ENCODE assay signal across 7 cellular contexts in genomic region chr9:36258989-36259315, GRCh38. TPM values are rescaled to one million over a fixed set of nuclear protein-coding genes. Genes with fewer than 3 reads are reported as not detected.
DNase-seq lines count a peak whose midpoint lies in the region; ATAC-seq and TF ChIP-seq lines count a peak whose summit lies in the region.

No MANE protein-coding gene starts in this region.

- no peaks in the 10 kb centered on the region for H3K79me2 ChIP-seq in HCT116 (ENCODE audit: insufficient read depth, low read length)

- RAD21 ChIA-PET in HCT116 (lab: Charles Lee; ENCODE audit: low non-redundant PET in 1 of 2, low total read pairs in 2 of 2, uncharacterized antibody in 2 of 2, unreplicated experiment in 2 of 2) = interaction anchor here in 1 of 2 experiments (0.7 kb wide), 1 partner anchor 724 kb away, joined by 4 read pairs; no protein-coding TSS in a partner anchor

- H3K9me3 Mint-ChIP-seq in activated CD4-positive, alpha-beta memory T cell treated with anti-CD3 and anti-CD28 coated beads for 36 hours = no peaks in the 10 kb centered on the region
- no peaks in the 10 kb centered on the region for H3K9me3 Mint-ChIP-seq in stimulated activated effector memory CD8-positive, alpha-beta T cell treated with anti-CD3 and anti-CD28 coated beads, Interleukin-12 subunit alpha, Interleukin-12 subunit beta, amount 100 ng/mL, for 72 hours

- POLR2A ChIA-PET in HCT116 (lab: Charles Lee) = interaction anchor here (0.8 to 1.2 kb wide), 2 partner anchors 10 to 29 kb away, joined by 3 read pairs; no protein-coding TSS in a partner anchor
- POLR2A ChIA-PET in activated CD4-positive, alpha-beta memory T cell treated with anti-CD3 and anti-CD28 coated beads for 36 hours (lab: Charles Lee) = interaction anchor here (0.6 to 1.7 kb wide), 5 partner anchors 9 to 1762 kb away, joined by 3 to 6 read pairs (median 3); partner anchors contain the start of gene CLTA

- H3K4me1 ChIP-seq in HCT116 (ENCODE audit: control insufficient read depth in 1 of 2, insufficient read depth in 2 of 2, low read length in 2 of 2) = peaks cover 3 to 15% of the 10 kb centered on the region in 2 experiments; a peak in 3 of 4 replicates

- no peak overlapping the region for H2AFZ ChIP-seq in HCT116 (ENCODE audit: low read depth, low read length, poor library complexity, severe bottlenecking)

- H4K20me1 ChIP-seq in HCT116 (ENCODE audit: insufficient read depth) = no peaks in the 10 kb centered on the region

- no peak for DNase-seq in HCT116 (ENCODE audit: low read depth, low spot score)
- no peak for DNase-seq in activated CD4-positive, alpha-beta memory T cell treated with anti-CD3 and anti-CD28 coated beads for 36 hours
- no peak for DNase-seq in stimulated activated effector memory CD8-positive, alpha-beta T cell treated with anti-CD3 and anti-CD28 coated beads, Interleukin-12 subunit alpha, Interleukin-12 subunit beta, amount 100 ng/mL, for 72 hours (ENCODE audit: low spot score in 2 of 2)
- no peak for DNase-seq in NCI-H2196 (lab: John Stamatoyannopoulos, UW; ENCODE audit: unreplicated experiment)
- no peak for DNase-seq in COR-L47 (lab: John Stamatoyannopoulos, UW)
- no peak for DNase-seq in stimulated activated CD4-positive, alpha-beta T cell treated with anti-CD3 and anti-CD28 coated beads, Interleukin-4, amount 100 ng/mL, for 4 hours

- H3K9ac ChIP-seq in HCT116 (ENCODE audit: low read length) = peak overlapping the region; percentile 57

- peak overlapping the region; percentile 98 for H3K4me2 ChIP-seq in HCT116 (ENCODE audit: low read length)

- peak overlapping the region; percentile 74 for H3K27ac Mint-ChIP-seq in activated CD4-positive, alpha-beta memory T cell treated with anti-CD3 and anti-CD28 coated beads for 36 hours
- peak overlapping the region; percentile 94 for H3K27ac Mint-ChIP-seq in stimulated activated effector memory CD8-positive, alpha-beta T cell treated with anti-CD3 and anti-CD28 coated beads, Interleukin-12 subunit alpha, Interleukin-12 subunit beta, amount 100 ng/mL, for 72 hours

- H3K9me2 ChIP-seq in HCT116 (ENCODE audit: insufficient read depth) = no peaks in the 10 kb centered on the region

- intact Hi-C loops in HCT116 (cut with micrococcal nuclease) = no loop called here
- intact Hi-C loops in activated CD4-positive, alpha-beta memory T cell treated with anti-CD3 and anti-CD28 coated beads for 36 hours (cut with micrococcal nuclease) = loop anchor here (1.0 to 2.0 kb wide), 2 partner anchors 68 to 141 kb away; partner anchors contain the start of genes CLTA and RNF38

- no peak for TF ChIP-seq POLR2A in HCT116 (IDR thresholded peaks at IDR 0.05; ENCODE audit: borderline replicate concordance, extremely low read depth, insufficient read depth, insufficient read length)

- no peaks in the 10 kb centered on the region for H3K27me3 ChIP-seq in HCT116 (ENCODE audit: insufficient read depth, low read length)

- H3K27ac ChIP-seq in HCT116 (ENCODE audit: low read depth, low read length) = peak overlapping the region; percentile 52

- no peak for TF ChIP-seq RAD21 in HCT116 (IDR thresholded peaks at IDR 0.05; ENCODE audit: low read depth)

- BruUV-seq in HCT116 (replicated peaks; lab: Mats Ljungman, UMichigan) = no TSS peak

- H3K4me3 ChIP-seq in HCT116 (replicated peaks in 1 of 2; ENCODE audit: low read depth in 1 of 2, low read length in 2 of 2) = peak overlapping the region; percentile 69 to 82
- H3K4me3 ChIP-seq in iPS-11a (ENCODE audit: low read depth, low read length) = peak overlapping the region; percentile 68

- peak overlapping the region; percentile 96 for H3K4me3 Mint-ChIP-seq in activated CD4-positive, alpha-beta memory T cell treated with anti-CD3 and anti-CD28 coated beads for 36 hours
- peak overlapping the region; percentile 95 for H3K4me3 Mint-ChIP-seq in stimulated activated effector memory CD8-positive, alpha-beta T cell treated with anti-CD3 and anti-CD28 coated beads, Interleukin-12 subunit alpha, Interleukin-12 subunit beta, amount 100 ng/mL, for 72 hours

- H3K4me1 Mint-ChIP-seq in activated CD4-positive, alpha-beta memory T cell treated with anti-CD3 and anti-CD28 coated beads for 36 hours (ENCODE audit: low read depth) = peaks cover 14% of the 10 kb centered on the region
- H3K4me1 Mint-ChIP-seq in stimulated activated effector memory CD8-positive, alpha-beta T cell treated with anti-CD3 and anti-CD28 coated beads, Interleukin-12 subunit alpha, Interleukin-12 subunit beta, amount 100 ng/mL, for 72 hours = peaks cover 6% of the 10 kb centered on the region

- no peaks in the 10 kb centered on the region for H3K27me3 Mint-ChIP-seq in activated CD4-positive, alpha-beta memory T cell treated with anti-CD3 and anti-CD28 coated beads for 36 hours

- no peaks in the 10 kb centered on the region for H3K36me3 ChIP-seq in HCT116 (ENCODE audit: control insufficient read depth in 1 of 2, insufficient read depth in 2 of 2, low read length in 2 of 2)

- no peak for ATAC-seq in HCT116
- no peak for ATAC-seq in stimulated activated effector memory CD8-positive, alpha-beta T cell treated with anti-CD3 and anti-CD28 coated beads, Interleukin-12 subunit alpha, Interleukin-12 subunit beta, amount 100 ng/mL, for 72 hours

- TF ChIP-seq CTCF in HCT116 (IDR thresholded peaks at IDR 0.05 in 2 of 3, conservative IDR thresholded peaks at IDR 0.05 in 1 of 3; ENCODE audit: borderline replicate concordance in 1 of 3, insufficient read depth in 1 of 3, low read depth in 2 of 3, low read length in 2 of 3) = no peak

- no peaks in the 10 kb centered on the region for H3K36me3 Mint-ChIP-seq in activated CD4-positive, alpha-beta memory T cell treated with anti-CD3 and anti-CD28 coated beads for 36 hours
- peaks cover 14% of the 10 kb centered on the region for H3K36me3 Mint-ChIP-seq in stimulated activated effector memory CD8-positive, alpha-beta T cell treated with anti-CD3 and anti-CD28 coated beads, Interleukin-12 subunit alpha, Interleukin-12 subunit beta, amount 100 ng/mL, for 72 hours

- H3K9me3 ChIP-seq in HCT116 (ENCODE audit: control insufficient read depth in 1 of 2, insufficient read depth in 1 of 2, low read depth in 1 of 2, low read length in 2 of 2) = no peaks in the 10 kb centered on the region

- CTCF ChIA-PET in HCT116 (lab: Charles Lee) = interaction anchor here (1.0 kb wide), 1 partner anchor 70 kb away, joined by 3 read pairs; no protein-coding TSS in a partner anchor
- CTCF ChIA-PET in activated CD4-positive, alpha-beta memory T cell treated with anti-CD3 and anti-CD28 coated beads for 36 hours (lab: Charles Lee) = interaction anchor here (1.3 to 2.0 kb wide), 3 partner anchors 12 to 70 kb away, joined by 3 to 12 read pairs (median 5); partner anchors contain the start of gene CLTA

TF ChIP-seq in HCT116, 20 proteins besides CTCF, POLR2A, EP300 and RAD21:
- TF ChIP-seq POLR2AphosphoS5 (IDR thresholded peaks at IDR 0.05; ENCODE audit: low read depth, low read length) (no peak), EZH2 (IDR thresholded peaks at IDR 0.05) (no peak), TCF7L2 (IDR thresholded peaks at IDR 0.05; ENCODE audit: borderline replicate concordance, extremely low read depth, insufficient read depth, insufficient read length) (no peak), CEBPB (IDR thresholded peaks at IDR 0.05; ENCODE audit: low read depth) (no peak), SRF (IDR thresholded peaks at IDR 0.05; ENCODE audit: low read depth) (no peak), ZNF274 (IDR thresholded peaks at IDR 0.05; ENCODE audit: low read depth, low read length) (no peak), YY1 (IDR thresholded peaks at IDR 0.05; ENCODE audit: extremely low read depth, insufficient replicate concordance, low read depth, low read length) (no peak), FOSL1 (IDR thresholded peaks at IDR 0.05; ENCODE audit: low read depth) (no peak), SP1 (IDR thresholded peaks at IDR 0.05; ENCODE audit: low read depth) (no peak), CBX3 (IDR thresholded peaks at IDR 0.05; ENCODE audit: low read depth) (no peak), EZH2phosphoT487 (IDR thresholded peaks at IDR 0.05; ENCODE audit: borderline replicate concordance) (no peak)

RNA-seq across cellular contexts. Expression of gene GNE, which starts 0.7 kb away (rescaled TPM):
- total RNA-seq in HCT116 (2021; ENCODE audit: unreplicated experiment) = 8.4 TPM
- 6.4 and 6.9 TPM in 2 replicates for polyA plus RNA-seq in HCT116 (2012)
- total RNA-seq in activated CD4-positive, alpha-beta memory T cell treated with anti-CD3 and anti-CD28 coated beads for 36 hours = 10 to 100 TPM; 19.2 to 20.5 TPM
